In the genomic region with DNA sequence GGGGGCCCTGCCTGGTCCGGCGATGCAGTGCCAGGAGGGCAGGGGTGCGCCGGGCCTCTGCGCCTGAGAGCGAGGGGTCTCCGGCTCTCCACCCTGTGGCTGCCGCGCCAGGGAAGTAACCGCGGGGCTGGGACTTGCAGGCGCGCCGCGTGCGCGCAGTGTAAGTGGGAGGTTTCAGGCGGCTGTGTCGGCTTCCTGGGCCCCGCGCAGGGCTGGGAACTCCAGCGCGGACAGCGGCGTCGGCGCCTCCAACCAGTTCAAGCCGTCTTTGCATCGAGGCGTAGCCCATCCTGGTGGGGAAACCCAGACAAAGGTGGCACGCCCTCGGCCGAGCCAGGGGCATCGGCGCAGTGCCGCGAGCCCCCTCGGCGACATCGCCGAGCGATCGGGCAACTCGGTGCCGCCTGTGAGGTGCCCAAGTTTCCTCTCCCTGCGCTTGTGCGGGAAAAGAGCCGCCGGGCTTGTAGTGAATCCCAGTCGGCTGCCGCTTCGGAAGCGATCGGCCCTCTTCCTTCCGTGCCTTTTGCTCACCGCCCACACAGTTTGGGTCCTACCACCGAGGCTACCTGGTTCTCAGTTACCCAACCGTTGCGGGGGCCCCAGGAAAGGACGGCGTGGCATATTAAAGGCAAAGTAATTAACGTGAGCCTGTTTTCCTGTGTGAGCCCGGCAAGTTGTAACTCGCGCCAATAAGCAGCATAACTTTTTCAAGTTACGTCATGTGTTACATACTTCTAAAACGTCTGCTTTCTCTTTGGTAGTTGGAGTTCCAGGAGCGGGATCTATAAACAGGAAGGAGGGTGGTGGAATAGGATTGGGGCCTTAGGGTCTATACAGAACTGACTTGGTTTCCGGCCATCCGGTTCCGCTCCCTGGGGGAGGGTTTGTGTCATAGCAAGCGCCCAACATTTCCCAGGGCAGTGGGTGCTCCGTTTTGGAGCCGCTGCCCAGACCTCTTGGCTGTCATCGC, we compare ENCODE assay signal across 8 cellular contexts. TPM values are rescaled to one million over a fixed set of nuclear protein-coding genes. Genes with fewer than 3 reads are reported as not detected.
DNase-seq lines count a peak whose midpoint lies in the region; ATAC-seq, FAIRE-seq and TF ChIP-seq lines count a peak whose summit lies in the region.

No MANE protein-coding gene starts in this region.

- CTCF ChIA-PET in SK-N-SH (lab: Yijun Ruan, JAX): interaction anchor here (1.3 kb wide), 1 partner anchor 90 kb away, joined by 3 read pairs; no protein-coding TSS in a partner anchor

- peak overlapping the region; percentile 85 to 97 for H3K4me3 ChIP-seq in SK-N-SH (ENCODE audit: low read depth in 2 of 2, low read length in 1 of 2)
- H3K4me3 ChIP-seq in pancreas: peak overlapping the region; percentile 72 to 95 (median 91)
- H3K4me3 ChIP-seq in transverse colon: peak overlapping the region; percentile 68 to 95 (median 74)

- no peaks in the 10 kb centered on the region for H3K9me3 Mint-ChIP-seq in activated naive CD8-positive, alpha-beta T cell (ENCODE audit: low read depth)

- H3K27ac ChIP-seq in SK-N-SH (ENCODE audit: low read depth in 2 of 2, low read length in 1 of 2) (peak overlapping the region; percentile 88 to 91), pancreas (peak overlapping the region; percentile 67 to 86 (median 77)), transverse colon (peak overlapping the region; percentile 91 to 97 (median 94))

- no peak for FAIRE-seq in pancreas (lab: Jason Lieb, UNC)

- POLR2A ChIA-PET in SK-N-SH (lab: Yijun Ruan, JAX): no interaction called here

- TF ChIP-seq EP300 in SK-N-SH (IDR thresholded peaks at IDR 0.05; ENCODE audit: borderline replicate concordance in 1 of 2, low read depth in 1 of 2, low read length in 1 of 2) (no peak), transverse colon (IDR thresholded peaks at IDR 0.05; ENCODE audit: low read depth) (no peak)

- peaks cover 35% of the 10 kb centered on the region for H4K20me1 ChIP-seq in SK-N-SH (ENCODE audit: insufficient read depth)

- peak overlapping the region; percentile 98 for H3K4me2 ChIP-seq in SK-N-SH

- H3F3A ChIP-seq in SK-N-SH (replicated peaks; ENCODE audit: insufficient read depth): peaks cover 31% of the 10 kb centered on the region

- H2AFZ ChIP-seq in SK-N-SH (ENCODE audit: low read depth): peak overlapping the region; percentile 71

- peak; percentile 18; the same call in 1 of the 2 replicates for TF ChIP-seq CTCF in SK-N-SH (IDR thresholded peaks at IDR 0.05)
- TF ChIP-seq CTCF in pancreas (IDR thresholded peaks at IDR 0.05): no peak
- peak in 4 of 5 experiments; percentile 30 to 35 (median 33) for TF ChIP-seq CTCF in transverse colon (IDR thresholded peaks at IDR 0.05)

- H3K9me3 ChIP-seq in SK-N-SH: no peaks in the 10 kb centered on the region
- H3K9me3 ChIP-seq in pancreas: no peaks in the 10 kb centered on the region
- no peaks in the 10 kb centered on the region for H3K9me3 ChIP-seq in transverse colon

- 1% methylated on average over 35 of the region's 75 CpGs for WGBS in SK-N-SH (ENCODE audit: low lambda C conversion rate)
- 1 to 3% methylated on average over 74 to 75 of the region's 75 CpGs for WGBS in pancreas, 2 donors
- 0 to 1% methylated on average over 6 to 54 of the region's 75 CpGs for WGBS in transverse colon (ENCODE audit: low coverage in 1 of 2), 2 donors

- DNase-seq in D341Med (ENCODE audit: low spot score): peak; percentile 63
- peak; percentile 64 for DNase-seq in HuH-7 (ENCODE audit: low spot score)
- peak; percentile 77 for DNase-seq in SK-N-SH
- peak in 40 of 42 donors; percentile 30 to 74 (median 52) for DNase-seq in head of caudate nucleus
- DNase-seq in pancreas: peak; percentile 53 to 87 (median 62)
- peak; percentile 78 for DNase-seq in transverse colon

- intact Hi-C loops in head of caudate nucleus (cut with DNase I) (loop anchor here (10.0 kb wide), 1 partner anchor 161 kb away; no protein-coding TSS in a partner anchor), pancreas (cut with DNase I) (loop anchor here in 2 of 3 donors (5.0 kb wide), 2 partner anchors 163 to 168 kb away; no protein-coding TSS in a partner anchor), transverse colon (cut with DNase I; ENCODE audit: low total_unique reads) (loop anchor here (10.0 kb wide), 2 partner anchors 61 to 121 kb away; no protein-coding TSS in a partner anchor)

- H3K79me2 ChIP-seq in SK-N-SH (ENCODE audit: insufficient read depth): peaks cover 67% of the 10 kb centered on the region

- peaks cover 13% of the 10 kb centered on the region in 2 experiments for H3K4me1 ChIP-seq in SK-N-SH (ENCODE audit: control insufficient read depth in 1 of 2, insufficient read depth in 2 of 2, low read depth in 1 of 2, low read length in 1 of 2)
- H3K4me1 ChIP-seq in pancreas: no peaks in the 10 kb centered on the region
- H3K4me1 ChIP-seq in transverse colon: peaks cover 3 to 45% (median 28%) of the 10 kb centered on the region in 4 donors

- no peaks in the 10 kb centered on the region for H3K36me3 Mint-ChIP-seq in activated naive CD8-positive, alpha-beta T cell

- ATAC-seq in GM21423 (IDR thresholded peaks at IDR 0.05; ENCODE audit: unreplicated experiment) (peak; percentile 45), pancreas (peak; percentile 67 to 79 (median 74))

- no peaks in the 10 kb centered on the region for H3K27me3 ChIP-seq in SK-N-SH (ENCODE audit: insufficient read depth)
- no peaks in the 10 kb centered on the region for H3K27me3 ChIP-seq in pancreas
- H3K27me3 ChIP-seq in transverse colon: no peaks in the 10 kb centered on the region

- H3K4me3 Mint-ChIP-seq in activated naive CD8-positive, alpha-beta T cell: peak overlapping the region; percentile 95

- H3K27ac Mint-ChIP-seq in activated naive CD8-positive, alpha-beta T cell: peak overlapping the region; percentile 90

- H3K27me3 Mint-ChIP-seq in activated naive CD8-positive, alpha-beta T cell: no peaks in the 10 kb centered on the region

- in situ Hi-C loops in transverse colon (cut with MboI; ENCODE audit: low pct_ligation_motif_present in 1 of 4, low pct_unique_long_range_greater_than_20kb in 1 of 4, low sequenced_read_pairs in 3 of 4): loop anchor here in 2 of 4 donors (5.0 to 10.0 kb wide), 2 partner anchors 158 to 171 kb away; no protein-coding TSS in a partner anchor

- no peak for TF ChIP-seq RAD21 in SK-N-SH (IDR thresholded peaks at IDR 0.05; ENCODE audit: low read length)

- H3K9ac ChIP-seq in SK-N-SH: peak overlapping the region; percentile 93

- H3K36me3 ChIP-seq in SK-N-SH (replicated peaks in 1 of 2; ENCODE audit: control insufficient read depth in 1 of 2, insufficient read depth in 2 of 2, low read length in 1 of 2) (no peaks in the 10 kb centered on the region), pancreas (no peaks in the 10 kb centered on the region), transverse colon (no peaks in the 10 kb centered on the region)

- H3K9me2 ChIP-seq in SK-N-SH: no peaks in the 10 kb centered on the region

- peak; percentile 64 for TF ChIP-seq POLR2A in transverse colon (IDR thresholded peaks at IDR 0.05)

- peaks cover 47% of the 10 kb centered on the region for H3K4me1 Mint-ChIP-seq in activated naive CD8-positive, alpha-beta T cell (ENCODE audit: low read depth)

TF ChIP-seq in SK-N-SH, 30 proteins besides CTCF, POLR2A, EP300 and RAD21 (continues in another document):
- TF ChIP-seq FOXM1 (IDR thresholded peaks at IDR 0.05; ENCODE audit: low read depth): no peak
- no peak for TF ChIP-seq JUND (IDR thresholded peaks at IDR 0.05)
- no peak for TF ChIP-seq SMC3 (IDR thresholded peaks at IDR 0.05; ENCODE audit: low read depth, low read length)
- TF ChIP-seq TCF12 (IDR thresholded peaks at IDR 0.05): no peak
- TF ChIP-seq, protein P1, sequence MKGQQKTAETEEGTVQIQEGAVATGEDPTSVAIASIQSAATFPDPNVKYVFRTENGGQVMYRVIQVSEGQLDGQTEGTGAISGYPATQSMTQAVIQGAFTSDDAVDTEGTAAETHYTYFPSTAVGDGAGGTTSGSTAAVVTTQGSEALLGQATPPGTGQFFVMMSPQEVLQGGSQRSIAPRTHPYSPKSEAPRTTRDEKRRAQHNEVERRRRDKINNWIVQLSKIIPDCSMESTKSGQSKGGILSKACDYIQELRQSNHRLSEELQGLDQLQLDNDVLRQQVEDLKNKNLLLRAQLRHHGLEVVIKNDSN (IDR thresholded peaks at IDR 0.05; ENCODE audit: borderline replicate concordance, low read depth): 0 out of 2 replicates have a peak, but pooled peaks have one; percentile 3
- 0 out of 2 replicates have a peak, but pooled peaks have one; percentile 14 for TF ChIP-seq MAX (IDR thresholded peaks at IDR 0.05; ENCODE audit: low read depth)
- no peak for TF ChIP-seq ZBTB33 (IDR thresholded peaks at IDR 0.05; ENCODE audit: borderline replicate concordance, low read depth)
- peak; percentile 73 for TF ChIP-seq MXI1 (IDR thresholded peaks at IDR 0.05; ENCODE audit: low read depth, low read length)
- TF ChIP-seq SIN3A (IDR thresholded peaks at IDR 0.05; ENCODE audit: borderline replicate concordance, low read depth, low read length): peak; percentile 52; the same call in 1 of the 2 replicates
- peak; percentile 62 for TF ChIP-seq GABPA (IDR thresholded peaks at IDR 0.05; ENCODE audit: low read depth)
- 0 out of 2 replicates have a peak, but pooled peaks have one; percentile 9 for TF ChIP-seq TAF1 (IDR thresholded peaks at IDR 0.05; ENCODE audit: borderline replicate concordance, low read depth, low read length)

RNA-seq across cellular contexts. Expression of gene LRCH1, which starts 1.2 kb away (rescaled TPM):
- polyA plus RNA-seq in SK-N-SH (2012; rRNA removed) (5.5 and 7.8 TPM in 2 replicates), pancreas (1 to 10 TPM; 2.0 to 3.4 TPM)
- 6.8 and 7.0 TPM in 2 replicates for polyA plus RNA-seq in SK-N-SH (2012; cell fraction: cytosol; rRNA removed)
- 5.0 and 9.5 TPM in 2 replicates for polyA plus RNA-seq in SK-N-SH (2012; cell fraction: nucleus; rRNA removed)
- total RNA-seq in pancreas (10 to 100 TPM in 1 of 6 donors, 1 to 10 TPM in 5; 3.0 to 10.5 (median 4.2) TPM), transverse colon (10 to 100 TPM in 3 of 4 donors, 1 to 10 TPM in 1; 5.2 to 30.7 (median 17.1) TPM)

Comparison
In these comparisons a context has a peak if more than half of its experiments do, and no peak if none do; other contexts are left out.
1. Peak in every context shown above with its lines: DNase-seq, ATAC-seq, H3K4me3 ChIP-seq and H3K27ac ChIP-seq.
2. CTCF ChIP-seq: peak in SK-N-SH (single experiment) and transverse colon (4 of 5); none in pancreas (0 of 4).